In genomic region chr22:20459152-20459542, GRCh38 we compare ENCODE assay signal across 10 cellular contexts.
"Had no signal": no experiment of that assay in that cellular context is flagged by ENCODE, and none has a peak within 500 bp of the region (broad histone marks: within the 10 kb centered on the region; RNA-seq: fewer than 3 reads in every experiment).

No MANE protein-coding gene starts in this region.

- H3K9me3 Mint-ChIP-seq: activated naive CD8-positive, alpha-beta T cell treated with anti-CD3 and anti-CD28 coated beads, Interleukin-2, amount 50 U/mL, for 24 hours; type B pancreatic cell had no signal

- ATAC-seq: activated naive CD8-positive, alpha-beta T cell treated with anti-CD3 and anti-CD28 coated beads, Interleukin-2, amount 50 U/mL, for 24 hours; left colon; right cardiac atrium had no signal

- H3K4me3 Mint-ChIP-seq: activated naive CD8-positive, alpha-beta T cell treated with anti-CD3 and anti-CD28 coated beads, Interleukin-2, amount 50 U/mL, for 24 hours; type B pancreatic cell had no signal

- H3K27me3 Mint-ChIP-seq: activated naive CD8-positive, alpha-beta T cell treated with anti-CD3 and anti-CD28 coated beads, Interleukin-2, amount 50 U/mL, for 24 hours; type B pancreatic cell had no signal

- DNase-seq: activated CD4-positive, alpha-beta T cell treated with anti-CD3 and anti-CD28 coated beads, Interleukin-2, amount 50 U/mL, for 1 hour; activated gamma-delta T cell; activated naive CD8-positive, alpha-beta T cell treated with anti-CD3 and anti-CD28 coated beads, Interleukin-2, amount 50 U/mL, for 24 hours; activated T-cell treated with anti-CD3 and anti-CD28 coated beads, Interleukin-2, amount 50 U/mL, for 1 hour; glutamatergic neuron; left colon; small intestine; stimulated activated naive CD4-positive, alpha-beta T cell had no signal

- H3K27ac Mint-ChIP-seq: activated naive CD8-positive, alpha-beta T cell treated with anti-CD3 and anti-CD28 coated beads, Interleukin-2, amount 50 U/mL, for 24 hours; type B pancreatic cell had no signal
